13 cellular contexts compared by ENCODE assay signal in the genomic region with DNA sequence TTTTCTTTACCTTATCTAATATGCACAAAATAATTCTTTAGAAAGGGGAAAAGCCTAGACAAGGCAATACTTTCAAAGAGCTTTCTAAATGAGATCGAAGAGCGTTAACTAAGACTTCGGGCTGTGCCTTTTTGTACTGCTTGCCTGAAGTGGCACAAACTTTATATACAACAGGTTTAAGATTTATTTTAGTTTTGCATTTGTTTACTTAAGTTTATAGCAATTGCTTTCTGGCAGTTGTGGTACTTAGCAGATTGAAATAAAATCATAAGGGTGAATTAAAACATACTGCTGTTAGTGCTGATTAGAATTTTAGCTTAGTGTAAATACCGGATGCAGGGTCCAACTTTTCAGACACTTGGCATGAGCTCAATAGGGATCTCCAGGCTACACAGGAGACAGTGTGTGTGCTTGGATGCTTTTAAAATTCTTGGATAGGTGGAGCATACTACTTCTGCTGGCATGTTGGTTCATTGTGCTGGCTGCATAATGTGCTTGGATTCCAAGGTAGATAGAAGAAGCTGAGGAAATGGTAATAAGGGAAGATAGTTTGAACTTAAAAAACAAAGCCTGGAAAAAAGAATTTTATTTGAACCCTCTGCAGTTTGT.
DNase-seq lines count a peak whose midpoint lies in the region; ATAC-seq and TF ChIP-seq lines count a peak whose summit lies in the region.
"Had no signal": no experiment of that assay in that cellular context is flagged by ENCODE, and none has a peak within 500 bp of the region (broad histone marks: within the 10 kb centered on the region; RNA-seq: fewer than 3 reads in every experiment).

No MANE protein-coding gene starts in this region.

- intact Hi-C loops in left lung (cut with DNase I), result no loop called here

- H3K36me3 ChIP-seq in left lung (no peaks in the 10 kb centered on the region), subcutaneous abdominal adipose tissue (ENCODE audit: control insufficient read depth in 5 of 5, insufficient read depth in 5 of 5, low read length in 5 of 5) (no peaks in the 10 kb centered on the region), BE2C (no peaks in the 10 kb centered on the region)

- H3K27me3 ChIP-seq in left lung, result no peaks in the 10 kb centered on the region
- no peaks in the 10 kb centered on the region for H3K27me3 ChIP-seq in subcutaneous abdominal adipose tissue (ENCODE audit: control insufficient read depth in 5 of 5, insufficient read depth in 4 of 5, low read length in 5 of 5)
- no peaks in the 10 kb centered on the region for H3K27me3 ChIP-seq in BE2C

- no peak for TF ChIP-seq CTCF in left lung (IDR thresholded peaks at IDR 0.05)
- TF ChIP-seq CTCF in BE2C (IDR thresholded peaks at IDR 0.05; ENCODE audit: low read depth, low read length), result no peak

- H3K9ac ChIP-seq in subcutaneous abdominal adipose tissue (ENCODE audit: low read length in 5 of 5), result peak overlapping the region in 4 of 5 donors; percentile 11 to 70 (median 35)

- H3K4me3 ChIP-seq in left lung (no peak overlapping the region), subcutaneous abdominal adipose tissue (ENCODE audit: low read depth in 1 of 5, low read length in 5 of 5) (peak overlapping the region; percentile 45 to 76 (median 50)), BE2C (ENCODE audit: low read depth, low read length) (no peak overlapping the region)

- no peaks in the 10 kb centered on the region for H3K9me3 ChIP-seq in left lung
- no peaks in the 10 kb centered on the region for H3K9me3 ChIP-seq in subcutaneous abdominal adipose tissue (ENCODE audit: control insufficient read depth in 5 of 5, low read length in 5 of 5)
- no peaks in the 10 kb centered on the region for H3K9me3 ChIP-seq in BE2C

- peak; percentile 94 for DNase-seq in NCI-H2029 treated with DMSO at 0.1 percent for 48 hours (lab: John Stamatoyannopoulos, UW)
- DNase-seq in left lung, result no peak
- no peak for DNase-seq in NCI-H2227 (lab: John Stamatoyannopoulos, UW; ENCODE audit: unreplicated experiment)
- no peak for DNase-seq in BE2C
- DNase-seq in NCI-H128 (lab: John Stamatoyannopoulos, UW; ENCODE audit: unreplicated experiment), result no peak
- DNase-seq: activated CD4-positive, alpha-beta T cell treated with anti-CD3 and anti-CD28 coated beads, Interleukin-2, amount 10 ng/mL, durations not matched to agents 7 days and 5 days; CD4-positive, alpha-beta T cell; NCI-H2081 treated with DMSO at 0.1 percent for 48 hours; nephron progenitor cell; stimulated activated CD4-positive, alpha-beta T cell treated with anti-CD3 and anti-CD28 coated beads, Interleukin-15, amount 100 ng/mL, for 24 hours had no signal

- peak overlapping the region; percentile 5 for H3K27ac ChIP-seq in cingulate gyrus (ENCODE audit: low read depth, low read length)
- H3K27ac ChIP-seq in left lung, result peak overlapping the region in 1 of 2 donors; percentile 62
- peak overlapping the region; percentile 84 for H3K27ac ChIP-seq in subcutaneous abdominal adipose tissue (ENCODE audit: low read depth, low read length)

- ATAC-seq in left lung, result peak; percentile 37
- ATAC-seq in GM21447 (IDR thresholded peaks at IDR 0.05; ENCODE audit: unreplicated experiment), result no peak

- H3K4me1 ChIP-seq in left lung, result peaks cover 11 to 20% of the 10 kb centered on the region in 2 donors
- H3K4me1 ChIP-seq in subcutaneous abdominal adipose tissue (ENCODE audit: control insufficient read depth in 5 of 5, insufficient read depth in 5 of 5, low read length in 5 of 5), result peaks cover 0 to 26% (median 21%) of the 10 kb centered on the region in 5 donors
- no peaks in the 10 kb centered on the region; the same call in 1 of the 2 replicates for H3K4me1 ChIP-seq in BE2C

Comparison
In these comparisons a context has a peak if more than half of its experiments do, and no peak if none do; other contexts are left out.
1. H3K4me3 ChIP-seq: peak in subcutaneous abdominal adipose tissue (5 of 5); none in left lung (0 of 2) and BE2C (single experiment).